In the genomic region with DNA sequence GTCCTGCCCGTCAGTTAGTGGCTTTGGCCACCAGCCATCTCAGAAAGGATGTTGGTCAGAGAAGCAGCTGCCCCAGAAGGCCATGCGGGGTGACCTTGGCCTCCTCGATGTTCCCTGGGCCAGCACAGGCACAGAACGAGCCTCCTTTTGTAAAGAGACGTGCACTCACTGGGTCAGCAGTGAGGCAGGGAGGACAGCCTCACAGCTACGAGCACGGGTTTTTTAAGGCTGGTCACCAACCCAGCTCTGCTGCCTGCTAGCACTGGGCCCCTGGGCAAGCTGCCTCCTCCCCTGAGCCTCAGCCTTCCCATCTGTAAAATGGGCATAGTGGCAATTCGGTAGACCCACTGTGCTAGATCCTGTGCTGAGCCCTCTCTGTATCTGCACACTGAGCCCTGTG, we compare ENCODE assay signal across 1 cellular context.
TF ChIP-seq lines count a peak whose summit lies in the region.

No MANE protein-coding gene starts in this region.

TF ChIP-seq in HepG2, 621 proteins besides CTCF, POLR2A, EP300 and RAD21 (continued from another document):
- TF ChIP-seq, protein P1, sequence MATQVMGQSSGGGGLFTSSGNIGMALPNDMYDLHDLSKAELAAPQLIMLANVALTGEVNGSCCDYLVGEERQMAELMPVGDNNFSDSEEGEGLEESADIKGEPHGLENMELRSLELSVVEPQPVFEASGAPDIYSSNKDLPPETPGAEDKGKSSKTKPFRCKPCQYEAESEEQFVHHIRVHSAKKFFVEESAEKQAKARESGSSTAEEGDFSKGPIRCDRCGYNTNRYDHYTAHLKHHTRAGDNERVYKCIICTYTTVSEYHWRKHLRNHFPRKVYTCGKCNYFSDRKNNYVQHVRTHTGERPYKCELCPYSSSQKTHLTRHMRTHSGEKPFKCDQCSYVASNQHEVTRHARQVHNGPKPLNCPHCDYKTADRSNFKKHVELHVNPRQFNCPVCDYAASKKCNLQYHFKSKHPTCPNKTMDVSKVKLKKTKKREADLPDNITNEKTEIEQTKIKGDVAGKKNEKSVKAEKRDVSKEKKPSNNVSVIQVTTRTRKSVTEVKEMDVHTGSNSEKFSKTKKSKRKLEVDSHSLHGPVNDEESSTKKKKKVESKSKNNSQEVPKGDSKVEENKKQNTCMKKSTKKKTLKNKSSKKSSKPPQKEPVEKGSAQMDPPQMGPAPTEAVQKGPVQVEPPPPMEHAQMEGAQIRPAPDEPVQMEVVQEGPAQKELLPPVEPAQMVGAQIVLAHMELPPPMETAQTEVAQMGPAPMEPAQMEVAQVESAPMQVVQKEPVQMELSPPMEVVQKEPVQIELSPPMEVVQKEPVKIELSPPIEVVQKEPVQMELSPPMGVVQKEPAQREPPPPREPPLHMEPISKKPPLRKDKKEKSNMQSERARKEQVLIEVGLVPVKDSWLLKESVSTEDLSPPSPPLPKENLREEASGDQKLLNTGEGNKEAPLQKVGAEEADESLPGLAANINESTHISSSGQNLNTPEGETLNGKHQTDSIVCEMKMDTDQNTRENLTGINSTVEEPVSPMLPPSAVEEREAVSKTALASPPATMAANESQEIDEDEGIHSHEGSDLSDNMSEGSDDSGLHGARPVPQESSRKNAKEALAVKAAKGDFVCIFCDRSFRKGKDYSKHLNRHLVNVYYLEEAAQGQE (IDR thresholded peaks at IDR 0.05; ENCODE audit: borderline replicate concordance in 1 of 2, low read depth in 1 of 2, low read length in 2 of 2), result no peak
- TF ChIP-seq TCF7 (IDR thresholded peaks at IDR 0.05; ENCODE audit: low read depth) (no peak), NFE2 (CRISPR knock-in tag; IDR thresholded peaks at IDR 0.05) (no peak), ZNF687 (CRISPR knock-in tag; IDR thresholded peaks at IDR 0.05) (peak; percentile 59), KDM3A (CRISPR knock-in tag; IDR thresholded peaks at IDR 0.05; ENCODE audit: low read depth) (no peak), NFYC (CRISPR knock-in tag; IDR thresholded peaks at IDR 0.05) (no peak), ZMYM3 (CRISPR knock-in tag; IDR thresholded peaks at IDR 0.05) (peak; percentile 98), ZKSCAN1 (IDR thresholded peaks at IDR 0.05; ENCODE audit: low read length) (no peak), HNRNPK (IDR thresholded peaks at IDR 0.05; ENCODE audit: low read depth, low read length, poor library complexity, severe bottlenecking) (no peak), JUNB (CRISPR knock-in tag; IDR thresholded peaks at IDR 0.05; ENCODE audit: borderline replicate concordance) (no peak), HIVEP1 (CRISPR knock-in tag; IDR thresholded peaks at IDR 0.05) (no peak), ZNF770 (CRISPR knock-in tag; IDR thresholded peaks at IDR 0.05) (peak; percentile 89), ZNF773 (CRISPR knock-in tag; IDR thresholded peaks at IDR 0.05; ENCODE audit: borderline replicate concordance) (no peak), ZBTB21 (CRISPR knock-in tag; IDR thresholded peaks at IDR 0.05) (no peak), KDM1A (CRISPR knock-in tag; IDR thresholded peaks at IDR 0.05) (peak; percentile 88; the same call in 1 of the 2 replicates), PHF20 (CRISPR knock-in tag; IDR thresholded peaks at IDR 0.05) (no peak), SP5 (CRISPR knock-in tag; IDR thresholded peaks at IDR 0.05; ENCODE audit: borderline replicate concordance, low read depth) (no peak), ZNF263 (CRISPR knock-in tag; IDR thresholded peaks at IDR 0.05) (0 out of 2 replicates have a peak, but pooled peaks have one; percentile 31), HNF1B (CRISPR knock-in tag; IDR thresholded peaks at IDR 0.05) (0 out of 2 replicates have a peak, but pooled peaks have one; percentile 16), ZNF629 (CRISPR knock-in tag; conservative IDR thresholded peaks at IDR 0.05) (peak; percentile 98), ZNF143 (CRISPR knock-in tag; IDR thresholded peaks at IDR 0.05) (peak; percentile 51; the same call in 1 of the 2 replicates), RCOR2 (CRISPR knock-in tag; IDR thresholded peaks at IDR 0.05) (0 out of 2 replicates have a peak, but pooled peaks have one; percentile 12), CHD4 (IDR thresholded peaks at IDR 0.05; ENCODE audit: borderline replicate concordance, low read length) (peak; percentile 77; the same call in 1 of the 2 replicates), IKZF5 (CRISPR knock-in tag; IDR thresholded peaks at IDR 0.05) (no peak), ESRRA (CRISPR knock-in tag; IDR thresholded peaks at IDR 0.05; ENCODE audit: low read depth) (0 out of 2 replicates have a peak, but pooled peaks have one; percentile 26), NR2F6 (IDR thresholded peaks at IDR 0.05) (no peak), NR2F6 (CRISPR knock-in tag; IDR thresholded peaks at IDR 0.05) (peak; percentile 40; the same call in 1 of the 2 replicates), DPF2 (CRISPR knock-in tag; IDR thresholded peaks at IDR 0.05; ENCODE audit: borderline replicate concordance, low read depth) (no peak), TBX2 (CRISPR knock-in tag; IDR thresholded peaks at IDR 0.05; ENCODE audit: borderline replicate concordance) (no peak), ZNF777 (CRISPR knock-in tag; IDR thresholded peaks at IDR 0.05) (peak; percentile 89), ZNF138 (CRISPR knock-in tag; IDR thresholded peaks at IDR 0.05; ENCODE audit: low read depth) (no peak), GTF3A (CRISPR knock-in tag; conservative IDR thresholded peaks at IDR 0.05) (no peak)
- TF ChIP-seq, protein P2, sequence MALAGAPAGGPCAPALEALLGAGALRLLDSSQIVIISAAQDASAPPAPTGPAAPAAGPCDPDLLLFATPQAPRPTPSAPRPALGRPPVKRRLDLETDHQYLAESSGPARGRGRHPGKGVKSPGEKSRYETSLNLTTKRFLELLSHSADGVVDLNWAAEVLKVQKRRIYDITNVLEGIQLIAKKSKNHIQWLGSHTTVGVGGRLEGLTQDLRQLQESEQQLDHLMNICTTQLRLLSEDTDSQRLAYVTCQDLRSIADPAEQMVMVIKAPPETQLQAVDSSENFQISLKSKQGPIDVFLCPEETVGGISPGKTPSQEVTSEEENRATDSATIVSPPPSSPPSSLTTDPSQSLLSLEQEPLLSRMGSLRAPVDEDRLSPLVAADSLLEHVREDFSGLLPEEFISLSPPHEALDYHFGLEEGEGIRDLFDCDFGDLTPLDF (CRISPR knock-in tag; IDR thresholded peaks at IDR 0.05), result no peak
